Comparison of ENCODE assay signal across 9 cellular contexts in genomic region chr7:134710854-134711624, GRCh38.
DNase-seq lines count a peak whose midpoint lies in the region; ATAC-seq and TF ChIP-seq lines count a peak whose summit lies in the region.
"Had no signal": no experiment of that assay in that cellular context is flagged by ENCODE, and none has a peak within 500 bp of the region (broad histone marks: within the 10 kb centered on the region; RNA-seq: fewer than 3 reads in every experiment).

No MANE protein-coding gene starts in this region.

- no peak overlapping the region for H3K4me3 ChIP-seq in BLaER1 treated with 17β-estradiol and CSF1 and Interleukin-3, amounts not matched to agents 10 nM and 100 nM
- no peak overlapping the region for H3K4me3 ChIP-seq in sigmoid colon

- no peaks in the 10 kb centered on the region for H3K36me3 ChIP-seq in BLaER1 treated with 17β-estradiol and CSF1 and Interleukin-3, amounts not matched to agents 10 nM and 100 nM
- no peaks in the 10 kb centered on the region for H3K36me3 ChIP-seq in sigmoid colon

- DNase-seq in astrocyte of the hippocampus (ENCODE audit: low read depth, low spot score) (peak; percentile 56), sigmoid colon (no peak), NCI-H2107 (lab: John Stamatoyannopoulos, UW) (no peak), posterior vena cava (ENCODE audit: low spot score) (no peak), NCI-H748 (lab: John Stamatoyannopoulos, UW; ENCODE audit: unreplicated experiment) (no peak), NCI-H2227 treated with DMSO at 0.1 percent for 48 hours (lab: John Stamatoyannopoulos, UW) (no peak)
- DNase-seq: NCI-H1930 had no signal

- no peak overlapping the region for H3K27ac ChIP-seq in BLaER1 treated with 17β-estradiol and CSF1 and Interleukin-3, amounts not matched to agents 10 nM and 100 nM
- H3K27ac ChIP-seq in sigmoid colon: peak overlapping the region; percentile 52 to 75 (median 64)

- H3K9me3 ChIP-seq in BLaER1 treated with 17β-estradiol and CSF1 and Interleukin-3, amounts not matched to agents 10 nM and 100 nM (replicated peaks in 1 of 11): peaks cover 0 to 10% (median 0%) of the 10 kb centered on the region in 11 experiments; a peak in 1 of 22 replicates
- H3K9me3 ChIP-seq in sigmoid colon: no peaks in the 10 kb centered on the region

- TF ChIP-seq POLR2A in sigmoid colon (IDR thresholded peaks at IDR 0.05): no peak

- 66 to 67% methylated on average over 9 of the region's 9 CpGs for WGBS in sigmoid colon, 2 donors

- peaks cover 8 to 15% (median 13%) of the 10 kb centered on the region in 10 experiments; a peak in 14 of 20 replicates for H3K4me1 ChIP-seq in BLaER1 treated with 17β-estradiol and CSF1 and Interleukin-3, amounts not matched to agents 10 nM and 100 nM
- H3K4me1 ChIP-seq in sigmoid colon: peaks cover 0 to 34% (median 24%) of the 10 kb centered on the region in 4 donors

- H3K4me2 ChIP-seq in BLaER1 treated with 17β-estradiol and CSF1 and Interleukin-3, amounts not matched to agents 10 nM and 100 nM: peak overlapping the region; percentile 12 to 64 (median 44); a peak in 17 of 22 replicates

- H3K9ac ChIP-seq in BLaER1 treated with 17β-estradiol and CSF1 and Interleukin-3, amounts not matched to agents 10 nM and 100 nM: no peak overlapping the region

- TF ChIP-seq CTCF in sigmoid colon (IDR thresholded peaks at IDR 0.05): no peak

- no peak for TF ChIP-seq EP300 in sigmoid colon (IDR thresholded peaks at IDR 0.05)

- H4K20me1 ChIP-seq in BLaER1 treated with 17β-estradiol and CSF1 and Interleukin-3, amounts not matched to agents 10 nM and 100 nM: no peaks in the 10 kb centered on the region

- ATAC-seq in activated CD4-positive, CD25-positive, alpha-beta regulatory T cell treated with anti-CD3 and anti-CD28 coated beads, Interleukin-2, amount 50 U/mL, for 24 hours: peak; percentile 86 to 90

- intact Hi-C loops in sigmoid colon (cut with DNase I) (no loop called here), posterior vena cava (cut with DNase I) (no loop called here)

- H3K27me3 ChIP-seq in BLaER1 treated with 17β-estradiol and CSF1 and Interleukin-3, amounts not matched to agents 10 nM and 100 nM: no peaks in the 10 kb centered on the region
- no peaks in the 10 kb centered on the region for H3K27me3 ChIP-seq in sigmoid colon

Comparison
In these comparisons a context has a peak if more than half of its experiments do, and no peak if none do; other contexts are left out.
1. H3K27ac ChIP-seq: peak in sigmoid colon (4 of 4); none in BLaER1 treated with 17β-estradiol and CSF1 and Interleukin-3, amounts not matched to agents 10 nM and 100 nM (0 of 11).